Comparison of ENCODE assay signal across 23 cellular contexts in the genomic region with DNA sequence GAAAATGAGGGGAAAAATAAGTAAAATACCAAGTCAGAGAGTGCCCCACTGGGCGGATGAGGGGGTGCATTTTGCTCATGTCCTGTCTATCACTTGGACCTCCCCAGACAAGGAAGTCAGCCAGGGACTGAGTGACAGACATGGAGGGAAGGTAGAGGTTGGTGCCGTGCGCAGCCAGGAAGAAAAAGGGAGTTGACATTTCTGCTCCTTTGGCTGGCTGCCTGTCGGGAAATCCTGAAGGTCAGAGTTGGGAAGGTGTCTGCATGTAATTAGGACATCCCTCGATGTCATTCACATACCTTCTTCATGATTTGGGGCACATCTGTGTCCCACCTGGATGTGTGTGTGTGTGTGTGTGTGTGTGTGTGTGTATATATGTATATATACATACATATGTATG. TPM values are rescaled to one million over a fixed set of nuclear protein-coding genes. Genes with fewer than 3 reads are reported as not detected.
DNase-seq lines count a peak whose midpoint lies in the region; ATAC-seq, FAIRE-seq and TF ChIP-seq lines count a peak whose summit lies in the region.
"Had no signal": no experiment of that assay in that cellular context is flagged by ENCODE, and none has a peak within 500 bp of the region (broad histone marks: within the 10 kb centered on the region; RNA-seq: fewer than 3 reads in every experiment).

No MANE protein-coding gene starts in this region.

- ATAC-seq in K562 (peak; percentile 64), HG02610 (IDR thresholded peaks at IDR 0.05; ENCODE audit: unreplicated experiment) (no peak)
- ATAC-seq: A549 had no signal

- no peak overlapping the region for H2BK12ac ChIP-seq in H9 (ENCODE audit: insufficient read length, low read depth, low read length)

- no peak overlapping the region for H2BK20ac ChIP-seq in H9 (ENCODE audit: low read depth, low read length, poor library complexity, severe bottlenecking)

- H4K8ac ChIP-seq in H9 (replicated peaks; ENCODE audit: insufficient read length, low read depth, low read length) = no peak overlapping the region

- H3K36me3 ChIP-seq in K562 (ENCODE audit: control insufficient read depth, insufficient read depth, low read length) (no peaks in the 10 kb centered on the region), stomach (no peaks in the 10 kb centered on the region), transverse colon (no peaks in the 10 kb centered on the region)

- H4K91ac ChIP-seq in H9 (ENCODE audit: insufficient read length, low read depth, low read length) = no peak overlapping the region

- no peak overlapping the region for H2BK5ac ChIP-seq in H9 (ENCODE audit: insufficient read length, low read length)

- no peak overlapping the region for H3K23ac ChIP-seq in H9 (ENCODE audit: insufficient read length, low read depth, low read length)

- H3K4me1 Mint-ChIP-seq in H9 = peaks cover 57 to 78% of the 10 kb centered on the region in 2 experiments

- no peak overlapping the region for H3K27ac ChIP-seq in H9 (ENCODE audit: insufficient read length, low read depth, low read length)
- H3K27ac ChIP-seq in K562 (ENCODE audit: extremely low read depth, low read depth, low read length) = no peak overlapping the region
- H3K27ac ChIP-seq in stomach = no peak overlapping the region
- H3K27ac ChIP-seq in transverse colon = no peak overlapping the region
- H3K27ac ChIP-seq: 22Rv1, A549, C4-2B, GM23248 had no signal

- POLR2A ChIA-PET in K562 (lab: Yijun Ruan, JAX) = interaction anchor here (1.2 kb wide), 1 partner anchor 9 kb away, joined by 7 read pairs; a partner anchor contains a TSS

- H3K56ac ChIP-seq in H9 (ENCODE audit: insufficient read length, low read depth, low read length) = no peak overlapping the region

- TF ChIP-seq CTCF in H9 (conservative IDR thresholded peaks at IDR 0.05) (no peak), K562 (IDR thresholded peaks at IDR 0.05 in 2 of 3, conservative IDR thresholded peaks at IDR 0.05 in 1 of 3; ENCODE audit: insufficient read depth in 2 of 3, low read depth in 1 of 3, low read length in 3 of 3) (no peak), stomach (IDR thresholded peaks at IDR 0.05) (no peak), transverse colon (IDR thresholded peaks at IDR 0.05) (no peak)

- H3K4me3 Mint-ChIP-seq in H9 = no peak overlapping the region
- H3K4me3 Mint-ChIP-seq: CD4-positive, alpha-beta memory T cell; HFFc6 had no signal

- peak; percentile 77 for FAIRE-seq in K562 (lab: Jason Lieb, UNC)
- FAIRE-seq: A549, GM12892, GM18507 had no signal

- H2BK120ac ChIP-seq in H9 (ENCODE audit: low read depth, low read length, poor library complexity, severe bottlenecking) = no peak overlapping the region

- no peak overlapping the region for H2AK5ac ChIP-seq in H9 (ENCODE audit: insufficient read length, low read length)

- peaks cover 6% of the 10 kb centered on the region; the same call in 1 of the 2 replicates for H3K4me1 ChIP-seq in H9 (ENCODE audit: insufficient read depth, low read length)
- H3K4me1 ChIP-seq in K562 (replicated peaks in 1 of 2; ENCODE audit: control insufficient read depth in 2 of 2, insufficient read depth in 2 of 2, low read length in 2 of 2) = peaks cover 4 to 24% of the 10 kb centered on the region in 2 experiments; a peak in 4 of 5 replicates
- peaks cover 0 to 6% (median 3%) of the 10 kb centered on the region in 4 donors for H3K4me1 ChIP-seq in stomach
- H3K4me1 ChIP-seq in transverse colon = no peaks in the 10 kb centered on the region

- DNase-seq in H9 (no peak), K562 (ENCODE audit: extremely low read depth in 1 of 4, low spot score in 3 of 4) (peak in 2 of 4 experiments; percentile 51 to 68), mucosa of gallbladder (ENCODE audit: low spot score) (peak; percentile 38), stomach (peak; percentile 47), medulla oblongata (ENCODE audit: extremely low spot score) (no peak), transverse colon (no peak)
- DNase-seq: AML-193; CD4-positive, alpha-beta memory T cell; DMS153; DMS79; GDM1; GM23248; HCEC 1CT; HFFc6 had no signal

- intact Hi-C loops in K562 (cut with micrococcal nuclease) (no loop called here), stomach (cut with DNase I; ENCODE audit: low total_unique reads) (no loop called here), transverse colon (cut with DNase I; ENCODE audit: low total_unique reads) (no loop called here)

- no peak overlapping the region for H3T11ph ChIP-seq in H9 (ENCODE audit: low read length)

- no peak overlapping the region for H2BK15ac ChIP-seq in H9 (ENCODE audit: low read depth, low read length)

- WGBS in H9 (ENCODE audit: extremely low coverage, insufficient read length, low lambda C conversion rate) = no CpG with 5 or more reads among the region's 5 CpGs
- 8% methylated on average over 5 of the region's 5 CpGs for WGBS in K562 (ENCODE audit: insufficient coverage, low coverage, missing lambda C conversion rate)
- 42 to 72% (median 55%) methylated on average over 5 of the region's 5 CpGs for WGBS in stomach, 5 donors
- 59 to 73% methylated on average over 5 of the region's 5 CpGs for WGBS in transverse colon (ENCODE audit: low coverage in 1 of 2), 2 donors

- no peak overlapping the region for H3K14ac ChIP-seq in H9 (ENCODE audit: insufficient read depth, low read length)

- CTCF ChIA-PET in K562 (lab: Yijun Ruan, JAX; ENCODE audit: low intra/inter-chr PET ratio) = no interaction called here

- no peaks in the 10 kb centered on the region for H3K79me1 ChIP-seq in H9 (ENCODE audit: insufficient read depth, low read depth, low read length, poor library complexity, severe bottlenecking)

- H3K36me3 Mint-ChIP-seq in H9 (ENCODE audit: insufficient read depth in 1 of 3, low read depth in 3 of 3) = peaks cover 6 to 15% (median 7%) of the 10 kb centered on the region in 3 experiments; a peak in 6 of 7 replicates
- H3K36me3 Mint-ChIP-seq: CD4-positive, alpha-beta memory T cell had no signal

- H2AFZ ChIP-seq in H9 (ENCODE audit: low read length) (no peak overlapping the region), K562 (ENCODE audit: low read depth, low read length) (no peak overlapping the region)
- H2AFZ ChIP-seq: GM23248 had no signal

- H3K9me3 Mint-ChIP-seq in H9 = no peaks in the 10 kb centered on the region
- H3K9me3 Mint-ChIP-seq: HFFc6 had no signal

- H3K23me2 ChIP-seq in H9 (ENCODE audit: insufficient read length, low read depth, low read length, poor library complexity, severe bottlenecking) = peaks cover 13% of the 10 kb centered on the region

- H3K9me1 ChIP-seq in K562 (ENCODE audit: control insufficient read depth, insufficient read depth, low read length) = no peaks in the 10 kb centered on the region

- H3K4me2 ChIP-seq in H9 (ENCODE audit: insufficient read depth, insufficient read length, low read length) (no peak overlapping the region), K562 (ENCODE audit: insufficient read depth, low read length) (peak overlapping the region; percentile 17; the same call in 1 of the 2 replicates)
- H3K4me2 ChIP-seq: A549 had no signal

- peaks cover 2% of the 10 kb centered on the region; the same call in 1 of the 2 replicates for H3K27me3 Mint-ChIP-seq in H9 (ENCODE audit: low read depth)

- no peak overlapping the region for H4K5ac ChIP-seq in H9 (ENCODE audit: insufficient read length, low read depth, low read length)

- no peak overlapping the region for H3K4ac ChIP-seq in H9 (ENCODE audit: low read depth, low read length)

- H3K27ac Mint-ChIP-seq in H9 = peak overlapping the region in 2 of 3 experiments; percentile 80 to 84; a peak in 4 of 7 replicates
- H3K27ac Mint-ChIP-seq: CD4-positive, alpha-beta memory T cell; HFFc6 had no signal

- no peak overlapping the region for H3K18ac ChIP-seq in H9 (ENCODE audit: insufficient read length, low read depth, low read length)

- in situ Hi-C loops in K562 (cut with MboI) = no loop called here
- in situ Hi-C loops in transverse colon (cut with MboI; ENCODE audit: low pct_ligation_motif_present in 1 of 4, low pct_unique_long_range_greater_than_20kb in 1 of 4, low sequenced_read_pairs in 3 of 4) = no loop called here

- H3K27me3 ChIP-seq in H9 (ENCODE audit: insufficient read depth, low read length) (no peaks in the 10 kb centered on the region; the same call in 1 of the 2 replicates), K562 (ENCODE audit: control insufficient read depth in 2 of 2, insufficient read depth in 2 of 2, low read length in 2 of 2) (no peaks in the 10 kb centered on the region), stomach (peaks cover 0 to 22% (median 3%) of the 10 kb centered on the region in 3 donors), transverse colon (no peaks in the 10 kb centered on the region)

- H3K4me3 ChIP-seq in K562 (no peak overlapping the region), stomach (no peak overlapping the region), transverse colon (no peak overlapping the region)
- H3K4me3 ChIP-seq: A549, GM23248 had no signal

- TF ChIP-seq POLR2A in K562 (conservative IDR thresholded peaks at IDR 0.05) (no peak), stomach (IDR thresholded peaks at IDR 0.05) (no peak), transverse colon (IDR thresholded peaks at IDR 0.05) (no peak)

- H3K79me2 ChIP-seq in H9 (ENCODE audit: insufficient read depth, low read length) = no peaks in the 10 kb centered on the region
- H3K79me2 ChIP-seq in K562 (ENCODE audit: control insufficient read depth, insufficient read depth, low read length) = no peaks in the 10 kb centered on the region

- H3K9me3 ChIP-seq in H9 (ENCODE audit: control insufficient read depth, low read depth, low read length) = no peaks in the 10 kb centered on the region
- no peaks in the 10 kb centered on the region for H3K9me3 ChIP-seq in K562 (replicated peaks; ENCODE audit: control insufficient read depth, insufficient read depth, low read depth, low read length)
- no peaks in the 10 kb centered on the region for H3K9me3 ChIP-seq in stomach
- H3K9me3 ChIP-seq in transverse colon = no peaks in the 10 kb centered on the region
- H3K9me3 ChIP-seq: A549 had no signal

- no peak for TF ChIP-seq RAD21 in K562 (CRISPR knock-in tag; conservative IDR thresholded peaks at IDR 0.05 in 1 of 2, IDR thresholded peaks at IDR 0.05 in 1 of 2)

- no peak overlapping the region for H3K9ac ChIP-seq in H9 (ENCODE audit: extremely low read depth, insufficient read length, low read length)
- H3K9ac ChIP-seq in K562 (ENCODE audit: insufficient read depth in 1 of 2, low read depth in 2 of 2, low read length in 2 of 2) = no peak overlapping the region; a peak in 1 of 4 replicates
- H3K9ac ChIP-seq: GM23248 had no signal

- no peaks in the 10 kb centered on the region for H4K20me1 ChIP-seq in H9 (ENCODE audit: control insufficient read depth, insufficient read depth, insufficient read length)
- no peaks in the 10 kb centered on the region for H4K20me1 ChIP-seq in K562 (replicated peaks; ENCODE audit: control insufficient read depth, insufficient read depth, low read length)

- TF ChIP-seq EP300 in K562 (IDR thresholded peaks at IDR 0.05; ENCODE audit: low read length) = no peak
- TF ChIP-seq EP300 in stomach (IDR thresholded peaks at IDR 0.05) = no peak
- no peak for TF ChIP-seq EP300 in transverse colon (IDR thresholded peaks at IDR 0.05; ENCODE audit: low read depth)

- no TSS peak for BruUV-seq in K562 (replicated peaks; lab: Mats Ljungman, UMichigan)

RNA-seq across cellular contexts. Expression of a gene that starts 8.9 kb away (rescaled TPM):
- total RNA-seq in H9 (2021) = 16.5 and 17.2 TPM in 2 replicates
- total RNA-seq in K562 (2011; cell fraction: chromatin; rRNA removed; ENCODE audit: low replicate concordance) = not detected in 2 replicates
- not detected in 2 replicates for total RNA-seq in K562 (2011; cell fraction: nucleolus; rRNA removed)
- not detected in 2 replicates for total RNA-seq in K562 (2011; cell fraction: nucleoplasm; rRNA removed)
- not detected in 2 replicates for total RNA-seq in K562 (2014; rRNA removed)
- total RNA-seq in K562 (2014; rRNA removed; fragmentation: Illumina TruSeq; extraction: Trizol) = not detected in 2 replicates
- total RNA-seq in K562 (2015; rRNA removed; fragmentation: Illumina TruSeq; extraction: Trizol) = not detected in 2 replicates
- total RNA-seq in K562 (2021) = not detected in 2 replicates
- not detected in 2 replicates for polyA plus RNA-seq in K562 (2011; rRNA removed)
- polyA plus RNA-seq in K562 (2011; cell fraction: cytosol; rRNA removed) = not detected in 2 replicates
- not detected in 2 replicates for polyA plus RNA-seq in K562 (2011; cell fraction: nucleus; rRNA removed)
- not detected in 2 replicates for polyA plus RNA-seq in K562 (2012)
- not detected in 2 replicates for polyA plus RNA-seq in K562 (2014; fragmentation: Illumina TruSeq; extraction: Trizol)
- not detected for polyA plus RNA-seq in K562 (2014; fragmentation: Nextera tagmentation; extraction: Ambion mirVana)
- polyA plus RNA-seq in K562 (2014; rRNA removed) = not detected in 2 replicates
- polyA minus RNA-seq in K562 (2011; rRNA and poly(A)+ RNA removed) = not detected in 2 replicates
- not detected in 2 replicates for polyA minus RNA-seq in K562 (2011; cell fraction: cytosol; rRNA and poly(A)+ RNA removed)
- not detected in 2 replicates for polyA minus RNA-seq in K562 (2011; cell fraction: nucleus; rRNA and poly(A)+ RNA removed)
- total RNA-seq in mucosa of gallbladder = not detected
- not detected for total RNA-seq in stomach
- under 1 TPM in 1 of 3 donors, not detected in 2; 0.10 TPM for polyA plus RNA-seq in stomach
- total RNA-seq in transverse colon = not detected
- total RNA-seq: CD4-positive, alpha-beta memory T cell; Daoy; GM23248; H4; HFFc6; HT-29 had no signal
- polyA plus RNA-seq: A549; CD4-positive, alpha-beta memory T cell; GM23248 had no signal

RNA-seq across cellular contexts. Expression of a gene that starts 12.7 kb away (rescaled TPM):
- total RNA-seq in H9 (2021) (1.1 and 1.3 TPM in 2 replicates), K562 (2014; rRNA removed) (0.20 and 0.23 TPM in 2 replicates), K562 (2014; rRNA removed; fragmentation: Illumina TruSeq; extraction: Trizol) (0.69 and 0.77 TPM in 2 replicates), K562 (2015; rRNA removed; fragmentation: Illumina TruSeq; extraction: Trizol) (0.34 and 0.51 TPM in 2 replicates), K562 (2021) (0.92 and 0.95 TPM in 2 replicates), mucosa of gallbladder (0.43 TPM), stomach (under 1 TPM in 2 of 5 donors, not detected in 3; 0.55 to 0.58 TPM), transverse colon (1 to 10 TPM in 2 of 4 donors, under 1 TPM in 1, not detected in 1; 0.55 to 9.7 (median 1.1) TPM)
- 3.9 and 6.5 TPM in 2 replicates for total RNA-seq in K562 (2011; cell fraction: chromatin; rRNA removed; ENCODE audit: low replicate concordance)
- total RNA-seq in K562 (2011; cell fraction: nucleolus; rRNA removed) = 3.2 and 3.3 TPM in 2 replicates
- 5.9 and 7.7 TPM in 2 replicates for total RNA-seq in K562 (2011; cell fraction: nucleoplasm; rRNA removed)
- polyA plus RNA-seq in K562 (2011; rRNA removed) (0.54 and 1.7 TPM in 2 replicates), K562 (2014; fragmentation: Illumina TruSeq; extraction: Trizol) (0.43 and 0.48 TPM in 2 replicates), K562 (2014; fragmentation: Nextera tagmentation; extraction: Ambion mirVana) (not detected), K562 (2014; rRNA removed) (0.21 TPM in 1 of 2 replicates, not detected in the other), stomach (under 1 TPM in 2 of 3 donors, not detected in 1; 0.45 to 0.92 TPM)
- 0.19 and 1.4 TPM in 2 replicates for polyA plus RNA-seq in K562 (2011; cell fraction: cytosol; rRNA removed)
- polyA plus RNA-seq in K562 (2011; cell fraction: nucleus; rRNA removed) = 2.5 and 3.8 TPM in 2 replicates
- 0.40 and 1.4 TPM in 2 replicates for polyA plus RNA-seq in K562 (2012)
- polyA minus RNA-seq in K562 (2011; rRNA and poly(A)+ RNA removed) = 0.60 and 1.3 TPM in 2 replicates
- not detected in 2 replicates for polyA minus RNA-seq in K562 (2011; cell fraction: cytosol; rRNA and poly(A)+ RNA removed)
- polyA minus RNA-seq in K562 (2011; cell fraction: nucleus; rRNA and poly(A)+ RNA removed) = 0.54 and 1.7 TPM in 2 replicates
- total RNA-seq: H4, HT-29 had no signal
- polyA plus RNA-seq: GM23248 had no signal

RNA-seq across cellular contexts. Expression of a gene that starts 35.6 kb away (rescaled TPM):
- total RNA-seq in H9 (2021) (33.9 and 36.3 TPM in 2 replicates), K562 (2014; rRNA removed) (48.6 and 50.3 TPM in 2 replicates), K562 (2014; rRNA removed; fragmentation: Illumina TruSeq; extraction: Trizol) (93.7 and 106 TPM in 2 replicates), K562 (2015; rRNA removed; fragmentation: Illumina TruSeq; extraction: Trizol) (72.7 and 78.8 TPM in 2 replicates), K562 (2021) (51.1 and 53.7 TPM in 2 replicates), mucosa of gallbladder (25.1 TPM), stomach (10 to 100 TPM in 2 of 5 donors, 1 to 10 TPM in 3; 8.5 to 38.2 (median 9.9) TPM), transverse colon (10 to 100 TPM; 23.6 to 75.4 (median 24.6) TPM)
- total RNA-seq in K562 (2011; cell fraction: chromatin; rRNA removed; ENCODE audit: low replicate concordance) = 25.3 and 53.6 TPM in 2 replicates
- total RNA-seq in K562 (2011; cell fraction: nucleolus; rRNA removed) = 17.6 and 18.5 TPM in 2 replicates
- total RNA-seq in K562 (2011; cell fraction: nucleoplasm; rRNA removed) = 37.0 and 65.0 TPM in 2 replicates
- polyA plus RNA-seq in K562 (2011; rRNA removed) (57.0 and 102 TPM in 2 replicates), K562 (2014; fragmentation: Illumina TruSeq; extraction: Trizol) (94.8 and 99.9 TPM in 2 replicates), K562 (2014; fragmentation: Nextera tagmentation; extraction: Ambion mirVana) (100 to 1,000 TPM; 126 to 166 TPM), K562 (2014; rRNA removed) (65.9 and 86.5 TPM in 2 replicates), stomach (10 to 100 TPM; 20.6 to 28.1 (median 24.7) TPM)
- 26.0 and 42.1 TPM in 2 replicates for polyA plus RNA-seq in K562 (2011; cell fraction: cytosol; rRNA removed)
- polyA plus RNA-seq in K562 (2011; cell fraction: nucleus; rRNA removed) = 11.1 and 15.9 TPM in 2 replicates
- 55.9 and 63.4 TPM in 2 replicates for polyA plus RNA-seq in K562 (2012)
- polyA minus RNA-seq in K562 (2011; rRNA and poly(A)+ RNA removed) = 48.2 and 55.1 TPM in 2 replicates
- 13.4 and 24.6 TPM in 2 replicates for polyA minus RNA-seq in K562 (2011; cell fraction: cytosol; rRNA and poly(A)+ RNA removed)
- polyA minus RNA-seq in K562 (2011; cell fraction: nucleus; rRNA and poly(A)+ RNA removed) = 8.6 and 17.8 TPM in 2 replicates

RNA-seq across cellular contexts. Expression of a gene that starts 39.7 kb away (rescaled TPM):
- total RNA-seq in H9 (2021) = 45.1 and 48.4 TPM in 2 replicates
- total RNA-seq in K562 (2011; cell fraction: chromatin; rRNA removed; ENCODE audit: low replicate concordance) = 1.0 and 1.2 TPM in 2 replicates
- total RNA-seq in K562 (2011; cell fraction: nucleolus; rRNA removed) = 0.53 and 1.0 TPM in 2 replicates
- 1.0 and 2.0 TPM in 2 replicates for total RNA-seq in K562 (2011; cell fraction: nucleoplasm; rRNA removed)
- total RNA-seq in K562 (2014; rRNA removed) = 0.14 and 0.20 TPM in 2 replicates
- total RNA-seq in K562 (2014; rRNA removed; fragmentation: Illumina TruSeq; extraction: Trizol) = 0.16 and 0.18 TPM in 2 replicates
- 0.08 and 0.11 TPM in 2 replicates for total RNA-seq in K562 (2015; rRNA removed; fragmentation: Illumina TruSeq; extraction: Trizol)
- 0.22 and 0.35 TPM in 2 replicates for total RNA-seq in K562 (2021)
- 0.20 and 0.21 TPM in 2 replicates for polyA plus RNA-seq in K562 (2011; rRNA removed)
- polyA plus RNA-seq in K562 (2011; cell fraction: cytosol; rRNA removed) = 0.16 and 0.25 TPM in 2 replicates
- 0.20 and 0.33 TPM in 2 replicates for polyA plus RNA-seq in K562 (2011; cell fraction: nucleus; rRNA removed)
- polyA plus RNA-seq in K562 (2012) = 0.21 and 0.35 TPM in 2 replicates
- polyA plus RNA-seq in K562 (2014; fragmentation: Illumina TruSeq; extraction: Trizol) = 0.10 TPM in 2 replicates
- under 1 TPM; 0.06 to 0.08 TPM for polyA plus RNA-seq in K562 (2014; fragmentation: Nextera tagmentation; extraction: Ambion mirVana)
- polyA plus RNA-seq in K562 (2014; rRNA removed) = 0.16 and 0.26 TPM in 2 replicates
- 0.51 and 0.67 TPM in 2 replicates for polyA minus RNA-seq in K562 (2011; rRNA and poly(A)+ RNA removed)
- polyA minus RNA-seq in K562 (2011; cell fraction: cytosol; rRNA and poly(A)+ RNA removed) = 0.19 TPM in 1 of 2 replicates, not detected in the other
- polyA minus RNA-seq in K562 (2011; cell fraction: nucleus; rRNA and poly(A)+ RNA removed) = 0.40 and 0.44 TPM in 2 replicates
- 41.2 TPM for total RNA-seq in mucosa of gallbladder
- total RNA-seq in stomach = 10 to 100 TPM; 27.4 to 81.7 (median 69.0) TPM
- 10 to 100 TPM; 40.5 to 99.2 (median 86.6) TPM for polyA plus RNA-seq in stomach
- 10 to 100 TPM; 26.1 to 96.9 (median 43.2) TPM for total RNA-seq in transverse colon
- total RNA-seq: CD4-positive, alpha-beta memory T cell; Daoy; H4 had no signal
- polyA plus RNA-seq: CD4-positive, alpha-beta memory T cell had no signal

Comparison
In these comparisons a context has a peak if more than half of its experiments do, and no peak if none do; other contexts are left out.
1. DNase-seq: peak in mucosa of gallbladder (single experiment) and stomach (single experiment); none in H9 (single experiment), medulla oblongata (single experiment) and transverse colon (single experiment).
2. RNA of a gene that starts 8.9 kb away (total RNA-seq): 16.5 to 17.2 TPM in H9; not detected in mucosa of gallbladder (single experiment), not detected in K562, not detected in stomach and not detected in transverse colon; every median in the first group is over 10 times any median in the second.